In the genomic region with DNA sequence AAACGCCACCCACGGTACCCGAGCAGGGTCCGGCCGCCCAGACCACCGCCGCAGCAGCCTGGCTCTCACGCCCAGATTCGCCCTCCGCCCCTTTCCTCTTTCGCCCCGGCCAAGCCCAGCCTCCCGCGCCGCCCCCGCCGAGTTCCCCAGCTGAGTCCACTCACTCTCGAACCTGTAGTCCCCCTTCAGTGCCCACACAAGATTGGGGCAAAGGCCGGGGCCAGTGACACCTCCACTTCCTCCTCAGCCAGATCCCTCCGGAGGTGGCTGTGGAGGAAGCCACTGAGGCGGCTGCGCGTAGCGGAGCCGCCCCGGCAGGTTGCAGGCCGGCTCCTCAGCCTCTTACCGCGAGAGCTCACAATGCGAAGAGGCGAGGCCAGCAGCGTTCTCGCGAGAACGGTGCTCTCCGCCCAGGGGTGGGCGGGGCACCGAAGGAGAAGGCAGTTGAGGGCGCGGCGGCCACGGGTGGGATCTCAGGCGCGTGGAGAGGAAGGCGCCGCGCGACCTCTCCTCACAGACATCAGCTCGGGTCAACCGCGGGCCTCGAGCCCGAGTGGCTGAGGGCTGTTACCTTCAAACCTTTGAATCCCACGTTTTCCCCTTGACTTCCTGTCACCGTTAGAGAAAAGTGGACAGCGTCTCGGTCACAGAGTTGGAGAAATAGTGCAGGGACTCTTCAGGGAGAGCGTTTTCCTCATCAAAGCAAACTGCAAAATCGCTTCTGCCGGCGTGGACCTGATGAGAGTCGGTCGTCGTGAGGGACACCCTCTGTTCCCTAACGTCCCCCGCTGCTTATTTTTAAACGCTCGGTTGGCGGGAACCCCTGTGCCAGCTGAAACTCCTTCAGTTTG, we compare ENCODE assay signal across 8 cellular contexts. TPM values are rescaled to one million over a fixed set of nuclear protein-coding genes. Genes with fewer than 3 reads are reported as not detected.
A peak's percentile ranks its signal among the peaks of the same experiment; 100 is the strongest.
DNase-seq lines count a peak whose midpoint lies in the region; ATAC-seq and TF ChIP-seq lines count a peak whose summit lies in the region.

TSS of gene BTBD10 (minus strand) at position 295 of the 851 bp plus-strand sequence. CDS start 18,098 bp downstream, outside the sequence.

- H3K27ac ChIP-seq in SK-N-SH (ENCODE audit: low read depth in 2 of 2, low read length in 1 of 2): peak within 1 kb of the TSS; percentile 78 to 92

- peak; percentile 96 for ATAC-seq in HG02610 (IDR thresholded peaks at IDR 0.05; ENCODE audit: unreplicated experiment)

- no peaks in the 10 kb centered on the region for H3K36me3 ChIP-seq in SK-N-SH (replicated peaks in 1 of 2; ENCODE audit: control insufficient read depth in 1 of 2, insufficient read depth in 2 of 2, low read length in 1 of 2)

- H3K4me2 ChIP-seq in SK-N-SH: peak within 1 kb of the TSS; percentile 75

- no peak for TF ChIP-seq RAD21 in SK-N-SH (IDR thresholded peaks at IDR 0.05; ENCODE audit: low read length)

- peak within 1 kb of the TSS; percentile 79 to 95 for H3K4me3 ChIP-seq in SK-N-SH (ENCODE audit: low read depth in 2 of 2, low read length in 1 of 2)

- no peaks in the 10 kb centered on the region for H3K9me2 ChIP-seq in SK-N-SH

- H2AFZ ChIP-seq in SK-N-SH (ENCODE audit: low read depth): peak within 1 kb of the TSS; percentile 90

- TF ChIP-seq CTCF in GM10248 (IDR thresholded peaks at IDR 0.05; ENCODE audit: control extremely low read depth, extremely low read depth, low read depth, missing control alignments) (no peak), SK-N-SH (IDR thresholded peaks at IDR 0.05) (no peak)

- TF ChIP-seq EP300 in SK-N-SH (IDR thresholded peaks at IDR 0.05; ENCODE audit: borderline replicate concordance in 1 of 2, low read depth in 1 of 2, low read length in 1 of 2): no peak

- POLR2A ChIA-PET in GM10248 (lab: Yijun Ruan, JAX) (interaction anchor here (0.5 to 1.0 kb wide), 3 partner anchors 78 to 254 kb away, joined by 3 read pairs; no protein-coding TSS in a partner anchor), SK-N-SH (lab: Yijun Ruan, JAX) (interaction anchor here (0.6 to 1.0 kb wide), 3 partner anchors 23 to 241 kb away, joined by 3 read pairs; no protein-coding TSS in a partner anchor)

- peaks cover 11% of the 10 kb centered on the region for H3F3A ChIP-seq in SK-N-SH (replicated peaks; ENCODE audit: insufficient read depth)

- no peaks in the 10 kb centered on the region for H3K27me3 ChIP-seq in SK-N-SH (ENCODE audit: insufficient read depth)

- no peaks in the 10 kb centered on the region for H3K9me3 ChIP-seq in SK-N-SH

- DNase-seq in GM10248 (ENCODE audit: extremely low spot score): peak; percentile 95
- peak; percentile 97 for DNase-seq in NCI-H1092 (lab: John Stamatoyannopoulos, UW)
- peak; percentile 93 for DNase-seq in SK-N-SH
- peak; percentile 93 for DNase-seq in activated naive CD4-positive, alpha-beta T cell treated with anti-CD3 and anti-CD28 coated beads, Interleukin-2, amount 50 U/mL, for 16 hours
- peak; percentile 91 for DNase-seq in germinal center (ENCODE audit: low spot score)
- peak; percentile 39 to 95 (median 82) for DNase-seq in nucleus accumbens (lab: John Stamatoyannopoulos, UW)
- DNase-seq in superior temporal gyrus (ENCODE audit: extremely low spot score): peak; percentile 92

- WGBS in SK-N-SH (ENCODE audit: low lambda C conversion rate): under 1% methylated on average over 31 of the region's 69 CpGs

- 0 out of 2 replicates have a peak, but pooled peaks cover 3% of the 10 kb centered on the region for H4K20me1 ChIP-seq in SK-N-SH (ENCODE audit: insufficient read depth)

- CTCF ChIA-PET in GM10248 (lab: Yijun Ruan, JAX): interaction anchor here (1.1 to 1.7 kb wide), 5 partner anchors 10 to 499 kb away, joined by 3 to 4 read pairs (median 3); no protein-coding TSS in a partner anchor
- CTCF ChIA-PET in SK-N-SH (lab: Yijun Ruan, JAX): interaction anchor here (0.8 to 1.6 kb wide), 8 partner anchors 8 to 253 kb away, joined by 3 to 5 read pairs (median 4); no protein-coding TSS in a partner anchor

- H3K9ac ChIP-seq in SK-N-SH: peak within 1 kb of the TSS; percentile 82

- peaks cover 44% of the 10 kb centered on the region for H3K79me2 ChIP-seq in SK-N-SH (ENCODE audit: insufficient read depth)

- peaks cover 12 to 17% of the 10 kb centered on the region in 2 experiments; a peak in 3 of 4 replicates for H3K4me1 ChIP-seq in SK-N-SH (ENCODE audit: control insufficient read depth in 1 of 2, insufficient read depth in 2 of 2, low read depth in 1 of 2, low read length in 1 of 2)

TF ChIP-seq in SK-N-SH, 30 proteins besides CTCF, POLR2A, EP300 and RAD21 (continues in another document):
- TF ChIP-seq CHD2 (IDR thresholded peaks at IDR 0.05; ENCODE audit: low read length, partially characterized antibody) (peak; percentile 100), EZH2phosphoT487 (IDR thresholded peaks at IDR 0.05; ENCODE audit: borderline replicate concordance, low read depth) (no peak), POLR2AphosphoS5 (IDR thresholded peaks at IDR 0.05; ENCODE audit: low read depth, low read length) (peak; percentile 95), USF1 (IDR thresholded peaks at IDR 0.05; ENCODE audit: borderline replicate concordance, low read depth) (no peak), TAF1 (IDR thresholded peaks at IDR 0.05; ENCODE audit: borderline replicate concordance, low read depth, low read length) (peak; percentile 87), MEF2A (IDR thresholded peaks at IDR 0.05; ENCODE audit: borderline replicate concordance, low read depth) (no peak), RCOR1 (IDR thresholded peaks at IDR 0.05; ENCODE audit: low read length) (peak; percentile 36; the same call in 1 of the 2 replicates), SIN3A (IDR thresholded peaks at IDR 0.05; ENCODE audit: borderline replicate concordance, low read depth, low read length) (peak; percentile 99), GATA2 (CRISPR knock-in tag; IDR thresholded peaks at IDR 0.05) (no peak), NRF1 (IDR thresholded peaks at IDR 0.05; ENCODE audit: low read depth, low read length) (peak; percentile 61; the same call in 1 of the 2 replicates), ELF1 (IDR thresholded peaks at IDR 0.05) (peak; percentile 25; the same call in 1 of the 2 replicates), GABPA (IDR thresholded peaks at IDR 0.05; ENCODE audit: low read depth) (no peak; the same call in 1 of the 2 replicates), TCF12 (IDR thresholded peaks at IDR 0.05) (no peak), FOXM1 (IDR thresholded peaks at IDR 0.05; ENCODE audit: low read depth) (peak; percentile 86; the same call in 1 of the 2 replicates), RFX5 (IDR thresholded peaks at IDR 0.05; ENCODE audit: low read length) (no peak), TEAD4 (IDR thresholded peaks at IDR 0.05; ENCODE audit: borderline replicate concordance, insufficient read depth) (no peak), REST (IDR thresholded peaks at IDR 0.05; ENCODE audit: low read depth, low read length) (0 out of 2 replicates have a peak, but pooled peaks have one; percentile 42)
- TF ChIP-seq, protein P1, sequence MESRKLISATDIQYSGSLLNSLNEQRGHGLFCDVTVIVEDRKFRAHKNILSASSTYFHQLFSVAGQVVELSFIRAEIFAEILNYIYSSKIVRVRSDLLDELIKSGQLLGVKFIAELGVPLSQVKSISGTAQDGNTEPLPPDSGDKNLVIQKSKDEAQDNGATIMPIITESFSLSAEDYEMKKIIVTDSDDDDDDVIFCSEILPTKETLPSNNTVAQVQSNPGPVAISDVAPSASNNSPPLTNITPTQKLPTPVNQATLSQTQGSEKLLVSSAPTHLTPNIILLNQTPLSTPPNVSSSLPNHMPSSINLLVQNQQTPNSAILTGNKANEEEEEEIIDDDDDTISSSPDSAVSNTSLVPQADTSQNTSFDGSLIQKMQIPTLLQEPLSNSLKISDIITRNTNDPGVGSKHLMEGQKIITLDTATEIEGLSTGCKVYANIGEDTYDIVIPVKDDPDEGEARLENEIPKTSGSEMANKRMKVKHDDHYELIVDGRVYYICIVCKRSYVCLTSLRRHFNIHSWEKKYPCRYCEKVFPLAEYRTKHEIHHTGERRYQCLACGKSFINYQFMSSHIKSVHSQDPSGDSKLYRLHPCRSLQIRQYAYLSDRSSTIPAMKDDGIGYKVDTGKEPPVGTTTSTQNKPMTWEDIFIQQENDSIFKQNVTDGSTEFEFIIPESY (IDR thresholded peaks at IDR 0.05; ENCODE audit: borderline replicate concordance, low read depth): peak; percentile 100

RNA-seq across cellular contexts. Expression of gene BTBD10, which starts in this region (rescaled TPM):
- polyA plus RNA-seq in SK-N-SH (2012; rRNA removed): 23.0 and 29.5 TPM in 2 replicates
- 33.1 and 36.8 TPM in 2 replicates for polyA plus RNA-seq in SK-N-SH (2012; cell fraction: cytosol; rRNA removed)
- 16.8 and 32.1 TPM in 2 replicates for polyA plus RNA-seq in SK-N-SH (2012; cell fraction: nucleus; rRNA removed)

Comparison
In these comparisons a context has a peak if more than half of its experiments do, and no peak if none do; other contexts are left out.
1. Peak in every context shown above with its lines: DNase-seq, ATAC-seq, H3K4me3 ChIP-seq and H3K27ac ChIP-seq.